In genomic region chr9:117516676-117517632, GRCh38 we compare ENCODE assay signal across 24 cellular contexts.
"Had no signal": no experiment of that assay in that cellular context is flagged by ENCODE, and none has a peak within 500 bp of the region (broad histone marks: within the 10 kb centered on the region; RNA-seq: fewer than 3 reads in every experiment).

No MANE protein-coding gene starts in this region.

- H3K9ac ChIP-seq: neural progenitor cell had no signal

- H3K9me3 ChIP-seq: gastrocnemius medialis, heart left ventricle, left ventricle myocardium inferior, psoas muscle, testis had no signal

- ATAC-seq: activated CD4-positive, CD25-positive, alpha-beta regulatory T cell treated with anti-CD3 and anti-CD28 coated beads, Interleukin-2, amount 50 U/mL, for 24 hours; activated naive CD8-positive, alpha-beta T cell treated with anti-CD3 and anti-CD28 coated beads, Interleukin-2, amount 50 U/mL, for 24 hours; activated T-cell treated with anti-CD3 and anti-CD28 coated beads, Interleukin-2, amount 50 U/mL, for 4 hours; gastrocnemius medialis; heart left ventricle; psoas muscle; right cardiac atrium had no signal

- H3K27ac Mint-ChIP-seq: activated CD4-positive, alpha-beta T cell treated with anti-CD3 and anti-CD28 coated beads, Interleukin-2, amount 10 ng/mL, durations not matched to agents 7 days and 5 days; activated naive CD4-positive, alpha-beta T cell treated with anti-CD3 and anti-CD28 coated beads, Interleukin-2, amount 10 ng/mL, durations not matched to agents 7 days and 5 days; activated naive CD8-positive, alpha-beta T cell treated with anti-CD3 and anti-CD28 coated beads, Interleukin-2, amount 50 U/mL, for 24 hours; brain; memory B cell; naive B cell; neural progenitor cell; stimulated activated naive CD8-positive, alpha-beta T cell treated with anti-CD3 and anti-CD28 coated beads, Interleukin-15, Interleukin-2, amounts not matched to agents 100 ng/mL and 50 ng/mL, for 24 hours; type B pancreatic cell had no signal

- H3K27me3 ChIP-seq: dorsolateral prefrontal cortex, gastrocnemius medialis, heart left ventricle, neural progenitor cell, testis had no signal

- H3K4me2 ChIP-seq: neural progenitor cell had no signal

- H2AFZ ChIP-seq: neural progenitor cell had no signal

- H3K27ac ChIP-seq: dorsolateral prefrontal cortex, gastrocnemius medialis, heart left ventricle, left ventricle myocardium inferior, neural progenitor cell, psoas muscle, skin epidermis, testis had no signal

- H3K4me3 Mint-ChIP-seq: activated CD4-positive, alpha-beta T cell treated with anti-CD3 and anti-CD28 coated beads, Interleukin-2, amount 10 ng/mL, durations not matched to agents 7 days and 5 days; activated naive CD4-positive, alpha-beta T cell treated with anti-CD3 and anti-CD28 coated beads, Interleukin-2, amount 10 ng/mL, durations not matched to agents 7 days and 5 days; activated naive CD8-positive, alpha-beta T cell treated with anti-CD3 and anti-CD28 coated beads, Interleukin-2, amount 50 U/mL, for 24 hours; activated T-cell treated with anti-CD3 and anti-CD28 coated beads, Interleukin-2, amount 50 U/mL, for 4 hours; brain; memory B cell; naive B cell; neural progenitor cell; stimulated activated naive CD8-positive, alpha-beta T cell treated with anti-CD3 and anti-CD28 coated beads, Interleukin-15, Interleukin-2, amounts not matched to agents 100 ng/mL and 50 ng/mL, for 24 hours; type B pancreatic cell had no signal

- H3K4me1 Mint-ChIP-seq: activated CD4-positive, alpha-beta T cell treated with anti-CD3 and anti-CD28 coated beads, Interleukin-2, amount 10 ng/mL, durations not matched to agents 7 days and 5 days; activated naive CD4-positive, alpha-beta T cell treated with anti-CD3 and anti-CD28 coated beads, Interleukin-2, amount 10 ng/mL, durations not matched to agents 7 days and 5 days; activated naive CD8-positive, alpha-beta T cell treated with anti-CD3 and anti-CD28 coated beads, Interleukin-2, amount 50 U/mL, for 24 hours; brain; memory B cell; naive B cell; neural progenitor cell had no signal

- DNase-seq: activated CD4-positive, alpha-beta T cell treated with anti-CD3 and anti-CD28 coated beads, Interleukin-2, amount 10 ng/mL, durations not matched to agents 7 days and 5 days; activated CD8-positive, alpha-beta memory T cell treated with anti-CD3 and anti-CD28 coated beads, Interleukin-2, amount 50 U/mL, for 4 hours; activated naive CD4-positive, alpha-beta T cell treated with anti-CD3 and anti-CD28 coated beads, Interleukin-2, amount 10 ng/mL, durations not matched to agents 7 days and 5 days; activated naive CD8-positive, alpha-beta T cell treated with anti-CD3 and anti-CD28 coated beads, Interleukin-2, amount 50 U/mL, for 24 hours; activated T-cell treated with anti-CD3 and anti-CD28 coated beads, Interleukin-2, amount 50 U/mL, for 4 hours; anterior cingulate cortex; caudate nucleus; dorsolateral prefrontal cortex; gastrocnemius medialis; heart left ventricle; kidney; left ventricle myocardium inferior; naive B cell; psoas muscle; right cardiac atrium; testis had no signal

- H3K36me3 Mint-ChIP-seq: activated naive CD4-positive, alpha-beta T cell treated with anti-CD3 and anti-CD28 coated beads, Interleukin-2, amount 10 ng/mL, durations not matched to agents 7 days and 5 days; brain; memory B cell; naive B cell; neural progenitor cell; type B pancreatic cell had no signal

- H3K4me1 ChIP-seq: gastrocnemius medialis, heart left ventricle, left ventricle myocardium inferior, neural progenitor cell, psoas muscle, testis had no signal

- H3K27me3 Mint-ChIP-seq: activated CD4-positive, alpha-beta T cell treated with anti-CD3 and anti-CD28 coated beads, Interleukin-2, amount 10 ng/mL, durations not matched to agents 7 days and 5 days; activated naive CD4-positive, alpha-beta T cell treated with anti-CD3 and anti-CD28 coated beads, Interleukin-2, amount 10 ng/mL, durations not matched to agents 7 days and 5 days had no signal

- H3K9me3 Mint-ChIP-seq: activated CD4-positive, alpha-beta T cell treated with anti-CD3 and anti-CD28 coated beads, Interleukin-2, amount 10 ng/mL, durations not matched to agents 7 days and 5 days; activated naive CD4-positive, alpha-beta T cell treated with anti-CD3 and anti-CD28 coated beads, Interleukin-2, amount 10 ng/mL, durations not matched to agents 7 days and 5 days had no signal

- H3K36me3 ChIP-seq: gastrocnemius medialis, heart left ventricle, left ventricle myocardium inferior, neural progenitor cell had no signal

- FAIRE-seq: colon, kidney had no signal

- H3K4me3 ChIP-seq: dorsolateral prefrontal cortex, gastrocnemius medialis, heart left ventricle, left ventricle myocardium inferior, neural progenitor cell, psoas muscle, skin epidermis, testis had no signal
